In genomic region chr15:76217867-76218217, GRCh38 we compare ENCODE assay signal across 23 cellular contexts.
"Had no signal": no experiment of that assay in that cellular context is flagged by ENCODE, and none has a peak within 500 bp of the region (broad histone marks: within the 10 kb centered on the region; RNA-seq: fewer than 3 reads in every experiment).

No MANE protein-coding gene starts in this region.

- DNase-seq: activated B cell treated with CpG ODN at 0.5 μM for 24 hours; activated CD4-positive, alpha-beta T cell treated with anti-CD3 and anti-CD28 coated beads for 1 hour; activated CD4-positive, alpha-beta T cell treated with anti-CD3 and anti-CD28 coated beads, Interleukin-2, amount 10 ng/mL, durations not matched to agents 24 days and 14 days; activated CD4-positive, alpha-beta T cell treated with anti-CD3 and anti-CD28 coated beads, Interleukin-2, amount 50 U/mL, for 48 hours; activated CD8-positive, alpha-beta memory T cell treated with anti-CD3 and anti-CD28 coated beads, Interleukin-2, amount 10 ng/mL, durations not matched to agents 7 days and 5 days; activated effector memory CD4-positive, alpha-beta T cell treated with Interleukin-2 at 50 U/mL for 16 hours; activated naive CD4-positive, alpha-beta T cell; activated T-cell treated with anti-CD3 and anti-CD28 coated beads, Interleukin-2, amount 50 U/mL, for 24 hours; aorta; Karpas-422; NCI-H1436 treated with DMSO at 0.1 percent for 48 hours; NCI-H187; NCI-H2081; NCI-H2171 treated with DMSO at 0.1 percent for 48 hours; NCI-H345; NCI-H510A treated with DMSO at 0.1 percent for 48 hours; NCI-H69; NK-92 treated with Interleukin-12 subunit alpha and Interleukin-12 subunit beta, amount 100 ng/mL, for 24 hours; OCI-M1; SIG-M5; T-helper 17 cell; T-helper 9 cell had no signal

- H3K27ac ChIP-seq: body of pancreas had no signal

- H3K9me3 ChIP-seq: body of pancreas had no signal

- H3K4me3 ChIP-seq: body of pancreas had no signal

- H3K27me3 ChIP-seq: body of pancreas had no signal

- ATAC-seq: activated CD8-positive, alpha-beta memory T cell treated with anti-CD3 and anti-CD28 coated beads, Interleukin-2, amount 10 ng/mL, durations not matched to agents 7 days and 5 days; body of pancreas; T-helper 17 cell had no signal
